ENCODE assay signal across 14 cellular contexts in genomic region chr2:150626934-150627336, GRCh38.
DNase-seq lines count a peak whose midpoint lies in the region; ATAC-seq and TF ChIP-seq lines count a peak whose summit lies in the region.
"Had no signal": no experiment of that assay in that cellular context is flagged by ENCODE, and none has a peak within 500 bp of the region (broad histone marks: within the 10 kb centered on the region; RNA-seq: fewer than 3 reads in every experiment).

No MANE protein-coding gene starts in this region.

- H3K27me3 ChIP-seq in GM23338 (ENCODE audit: insufficient read depth) (no peaks in the 10 kb centered on the region), osteoblast (ENCODE audit: insufficient read depth, low read length) (no peaks in the 10 kb centered on the region), Caco-2 (replicated peaks; ENCODE audit: control insufficient read depth, insufficient read depth, low read length) (no peaks in the 10 kb centered on the region)

- CTCF ChIA-PET in Caco-2 (lab: Charles Lee): no interaction called here

- peaks cover 7% of the 10 kb centered on the region for H3K27me3 Mint-ChIP-seq in GM23338 (ENCODE audit: insufficient read depth, low read depth, poor library complexity)
- H3K27me3 Mint-ChIP-seq in chondrocyte (ENCODE audit: low read depth): no peaks in the 10 kb centered on the region
- no peaks in the 10 kb centered on the region for H3K27me3 Mint-ChIP-seq in Caco-2 (ENCODE audit: insufficient read depth, unreplicated experiment)
- H3K27me3 Mint-ChIP-seq: B cell; CD4-positive, alpha-beta T cell; IgD-negative memory B cell had no signal

- POLR2A ChIA-PET in Caco-2 (lab: Charles Lee): no interaction called here

- TF ChIP-seq CTCF in GM23338 (conservative IDR thresholded peaks at IDR 0.05; ENCODE audit: low read depth in 2 of 2) (no peak), chondrocyte (IDR thresholded peaks at IDR 0.05) (peak; percentile 41), fibroblast of the aortic adventitia (IDR thresholded peaks at IDR 0.05; ENCODE audit: insufficient read depth, low read length) (no peak), osteoblast (IDR thresholded peaks at IDR 0.05; ENCODE audit: extremely low read depth, low read depth, low read length) (no peak), Caco-2 (IDR thresholded peaks at IDR 0.05; ENCODE audit: insufficient read depth in 1 of 2, low read depth in 1 of 2, low read length in 1 of 2, severe bottlenecking in 1 of 2, unreplicated experiment in 1 of 2) (no peak)

- H3K4me2 ChIP-seq in GM23338 (no peak overlapping the region), osteoblast (ENCODE audit: insufficient read depth, low read length) (no peak overlapping the region)

- H3K36me3 ChIP-seq in GM23338 (ENCODE audit: insufficient read depth) (no peaks in the 10 kb centered on the region), osteoblast (ENCODE audit: insufficient read depth, low read length) (no peaks in the 10 kb centered on the region), Caco-2 (ENCODE audit: control insufficient read depth, insufficient read depth, low read length) (no peaks in the 10 kb centered on the region)

- no peaks in the 10 kb centered on the region for H3F3A ChIP-seq in GM23338 (replicated peaks; ENCODE audit: low read depth)

- BruUV-seq in Caco-2 (replicated peaks; lab: Mats Ljungman, UMichigan): no TSS peak

- H3K36me3 Mint-ChIP-seq in GM23338 (ENCODE audit: low read depth): 0 out of 3 replicates have a peak, but pooled peaks cover 7% of the 10 kb centered on the region
- H3K36me3 Mint-ChIP-seq in chondrocyte (ENCODE audit: low read depth): no peaks in the 10 kb centered on the region
- no peaks in the 10 kb centered on the region for H3K36me3 Mint-ChIP-seq in Caco-2 (ENCODE audit: insufficient read depth, unreplicated experiment)
- H3K36me3 Mint-ChIP-seq: IgD-negative memory B cell had no signal

- ATAC-seq in GM23338: no peak

- H3K9me3 Mint-ChIP-seq in GM23338 (no peaks in the 10 kb centered on the region; the same call in 2 of the 3 replicates), chondrocyte (ENCODE audit: low read depth) (peaks cover 14% of the 10 kb centered on the region), Caco-2 (ENCODE audit: unreplicated experiment) (no peaks in the 10 kb centered on the region)

- H3K27ac ChIP-seq in GM23338 (ENCODE audit: low read depth): no peak overlapping the region
- H3K27ac ChIP-seq in osteoblast (ENCODE audit: low read depth, low read length): no peak overlapping the region

- H3K4me3 Mint-ChIP-seq in GM23338: no peak overlapping the region
- H3K4me3 Mint-ChIP-seq in chondrocyte (ENCODE audit: unreplicated experiment): no peak overlapping the region
- no peak overlapping the region for H3K4me3 Mint-ChIP-seq in Caco-2 (ENCODE audit: unreplicated experiment)
- H3K4me3 Mint-ChIP-seq: B cell; CD4-positive, alpha-beta T cell had no signal

- DNase-seq in GM23338 (ENCODE audit: low spot score): no peak
- no peak for DNase-seq in chondrocyte (ENCODE audit: low spot score)
- peak; percentile 22 for DNase-seq in fibroblast of the aortic adventitia (ENCODE audit: low read depth)
- peak; percentile 63 for DNase-seq in osteoblast (ENCODE audit: insufficient read length, low spot score, missing footprints)
- no peak for DNase-seq in HCEC 1CT
- no peak for DNase-seq in Kasumi-1 (lab: John Stamatoyannopoulos, UW)
- no peak for DNase-seq in SW 1271 (lab: John Stamatoyannopoulos, UW)
- no peak for DNase-seq in Caco-2
- DNase-seq: CD4-positive, alpha-beta T cell; H7; NCI-H146; NCI-H69 had no signal

- intact Hi-C loops in Caco-2 (cut with micrococcal nuclease; ENCODE audit: unreplicated experiment): no loop called here

- H3K9me3 ChIP-seq in osteoblast (ENCODE audit: low read depth, low read length) (no peaks in the 10 kb centered on the region), Caco-2 (no peaks in the 10 kb centered on the region)

- peaks cover 35% of the 10 kb centered on the region for H3K9me2 ChIP-seq in GM23338 (ENCODE audit: insufficient read depth)

- H4K20me1 ChIP-seq in GM23338 (replicated peaks; ENCODE audit: insufficient read depth): no peaks in the 10 kb centered on the region
- H4K20me1 ChIP-seq in osteoblast (ENCODE audit: insufficient read depth, low read length): no peaks in the 10 kb centered on the region

- no peak overlapping the region for H3K4me3 ChIP-seq in GM23338
- H3K4me3 ChIP-seq in fibroblast of the aortic adventitia (ENCODE audit: low read depth, low read length): no peak overlapping the region
- no peak overlapping the region for H3K4me3 ChIP-seq in osteoblast (ENCODE audit: insufficient read depth, low read length)
- no peak overlapping the region for H3K4me3 ChIP-seq in Caco-2 (ENCODE audit: low read depth, low read length)

- H3K4me1 ChIP-seq in GM23338 (ENCODE audit: insufficient read depth): peaks cover 4% of the 10 kb centered on the region; the same call in 1 of the 2 replicates
- peaks cover 21% of the 10 kb centered on the region for H3K4me1 ChIP-seq in osteoblast (ENCODE audit: insufficient read depth, low read length)
- no peaks in the 10 kb centered on the region for H3K4me1 ChIP-seq in Caco-2

- H2AFZ ChIP-seq in GM23338 (peak overlapping the region; percentile 94), osteoblast (ENCODE audit: low read length) (peak overlapping the region; percentile 28)

- H3K4me1 Mint-ChIP-seq in GM23338 (no peaks in the 10 kb centered on the region), chondrocyte (ENCODE audit: low read depth) (peaks cover 55% of the 10 kb centered on the region), Caco-2 (ENCODE audit: low read depth, unreplicated experiment) (no peaks in the 10 kb centered on the region)
- H3K4me1 Mint-ChIP-seq: B cell, IgD-negative memory B cell had no signal

- H3K79me2 ChIP-seq in GM23338 (replicated peaks; ENCODE audit: insufficient read depth) (no peaks in the 10 kb centered on the region), osteoblast (ENCODE audit: insufficient read depth, low read length) (no peaks in the 10 kb centered on the region)

- H3K27ac Mint-ChIP-seq in GM23338 (no peak overlapping the region), chondrocyte (ENCODE audit: unreplicated experiment) (peak overlapping the region; percentile 49), Caco-2 (ENCODE audit: unreplicated experiment) (no peak overlapping the region)
- H3K27ac Mint-ChIP-seq: B cell; CD4-positive, alpha-beta T cell; IgD-negative memory B cell had no signal

TF ChIP-seq in GM23338, 12 proteins besides CTCF, POLR2A, EP300 and RAD21 (continues in another document):
- TF ChIP-seq STAT1 (IDR thresholded peaks at IDR 0.05; ENCODE audit: unreplicated experiment) (no peak), CREB1 (CRISPR knock-in tag; IDR thresholded peaks at IDR 0.05; ENCODE audit: low read depth) (no peak), ZNF114 (CRISPR knock-in tag; IDR thresholded peaks at IDR 0.05) (no peak)

Comparison
In these comparisons a context has a peak if more than half of its experiments do, and no peak if none do; other contexts are left out.
1. DNase-seq: peak in fibroblast of the aortic adventitia (single experiment) and osteoblast (single experiment); none in GM23338 (single experiment), chondrocyte (single experiment), HCEC 1CT (single experiment), Kasumi-1 (0 of 2), SW 1271 (0 of 2) and Caco-2 (0 of 2).